ENCODE assay signal across 18 cellular contexts in genomic region chr19:5893296-5893903, GRCh38. TPM values are rescaled to one million over a fixed set of nuclear protein-coding genes. Genes with fewer than 3 reads are reported as not detected.
A peak's percentile ranks its signal among the peaks of the same experiment; 100 is the strongest.
DNase-seq lines count a peak whose midpoint lies in the region; ATAC-seq, FAIRE-seq and TF ChIP-seq lines count a peak whose summit lies in the region.
"Had no signal": no experiment of that assay in that cellular context is flagged by ENCODE, and none has a peak within 500 bp of the region (broad histone marks: within the 10 kb centered on the region; RNA-seq: fewer than 3 reads in every experiment).

No MANE protein-coding gene starts in this region.

- peaks cover 12% of the 10 kb centered on the region for H3K4me1 Mint-ChIP-seq in stimulated activated effector memory CD8-positive, alpha-beta T cell treated with anti-CD3 and anti-CD28 coated beads, Interleukin-12 subunit alpha, Interleukin-12 subunit beta, amount 100 ng/mL, for 72 hours
- peaks cover 8% of the 10 kb centered on the region for H3K4me1 Mint-ChIP-seq in HFFc6 (ENCODE audit: low read depth)

- H3K4me3 Mint-ChIP-seq in stimulated activated effector memory CD8-positive, alpha-beta T cell treated with anti-CD3 and anti-CD28 coated beads, Interleukin-12 subunit alpha, Interleukin-12 subunit beta, amount 100 ng/mL, for 72 hours, result no peak overlapping the region
- no peak overlapping the region for H3K4me3 Mint-ChIP-seq in HFFc6
- H3K4me3 Mint-ChIP-seq: CD8-positive, alpha-beta T cell had no signal

- in situ Hi-C loops in HepG2 (cut with HindIII; ENCODE audit: extremely low pct_ligation_motif_present, low pct_unique_long_range_greater_than_20kb), result loop anchor here (5.0 kb wide), 2 partner anchors 56 to 86 kb away; partner anchors contain the start of genes FUT6 and NRTN

- H3K4me1 ChIP-seq in right atrium auricular region (peaks cover 0 to 55% of the 10 kb centered on the region in 2 donors), RWPE2 (ENCODE audit: insufficient read depth, poor library complexity, severe bottlenecking) (no peaks in the 10 kb centered on the region), HepG2 (ENCODE audit: insufficient read depth, low read length) (peaks cover 43% of the 10 kb centered on the region)

- H3K4me3 ChIP-seq in right atrium auricular region (no peak overlapping the region), RWPE2 (ENCODE audit: severe bottlenecking) (no peak overlapping the region), HepG2 (replicated peaks in 1 of 3; ENCODE audit: insufficient read depth in 1 of 3, low read depth in 2 of 3, low read length in 3 of 3) (no peak overlapping the region)
- H3K4me3 ChIP-seq: BLaER1 treated with 17β-estradiol and CSF1 and Interleukin-3, amounts not matched to agents 10 nM and 100 nM; GM12878 had no signal

- TF ChIP-seq CTCF in right atrium auricular region (IDR thresholded peaks at IDR 0.05), result no peak
- no peak for TF ChIP-seq CTCF in RWPE2 (IDR thresholded peaks at IDR 0.05; ENCODE audit: poor library complexity, severe bottlenecking)
- TF ChIP-seq CTCF in HepG2 (CRISPR knock-in tag; IDR thresholded peaks at IDR 0.05), result no peak
- no peak for TF ChIP-seq CTCF in HFFc6 (IDR thresholded peaks at IDR 0.05)

- no peaks in the 10 kb centered on the region for H3K9me3 Mint-ChIP-seq in stimulated activated effector memory CD8-positive, alpha-beta T cell treated with anti-CD3 and anti-CD28 coated beads, Interleukin-12 subunit alpha, Interleukin-12 subunit beta, amount 100 ng/mL, for 72 hours
- no peaks in the 10 kb centered on the region for H3K9me3 Mint-ChIP-seq in HFFc6
- H3K9me3 Mint-ChIP-seq: CD8-positive, alpha-beta T cell had no signal

- H3K36me3 Mint-ChIP-seq in stimulated activated effector memory CD8-positive, alpha-beta T cell treated with anti-CD3 and anti-CD28 coated beads, Interleukin-12 subunit alpha, Interleukin-12 subunit beta, amount 100 ng/mL, for 72 hours, result peaks cover 27% of the 10 kb centered on the region
- H3K36me3 Mint-ChIP-seq in HFFc6 (ENCODE audit: low read depth), result no peaks in the 10 kb centered on the region

- TF ChIP-seq RAD21 in HepG2 (CRISPR knock-in tag; IDR thresholded peaks at IDR 0.05), result no peak

- H3K36me3 ChIP-seq in right atrium auricular region, result peaks cover 21% of the 10 kb centered on the region
- H3K36me3 ChIP-seq in RWPE2 (ENCODE audit: low read depth), result peaks cover 5% of the 10 kb centered on the region; the same call in 1 of the 2 replicates
- peaks cover 7 to 33% of the 10 kb centered on the region in 2 experiments; a peak in 4 of 5 replicates for H3K36me3 ChIP-seq in HepG2 (replicated peaks in 1 of 2; ENCODE audit: control insufficient read depth in 1 of 2, insufficient read depth in 2 of 2, low read length in 2 of 2)

- H3K79me2 ChIP-seq in HepG2 (ENCODE audit: insufficient read depth, low read length), result peaks cover 6% of the 10 kb centered on the region

- no peaks in the 10 kb centered on the region for H3K9me3 ChIP-seq in right atrium auricular region
- peaks cover 2% of the 10 kb centered on the region for H3K9me3 ChIP-seq in RWPE2 (ENCODE audit: severe bottlenecking)
- no peaks in the 10 kb centered on the region for H3K9me3 ChIP-seq in HepG2 (ENCODE audit: low read length)
- H3K9me3 ChIP-seq: BLaER1 treated with 17β-estradiol and CSF1 and Interleukin-3, amounts not matched to agents 10 nM and 100 nM had no signal

- H3K27me3 ChIP-seq in right atrium auricular region, result no peaks in the 10 kb centered on the region
- H3K27me3 ChIP-seq in RWPE2 (ENCODE audit: insufficient read depth, poor library complexity, severe bottlenecking), result no peaks in the 10 kb centered on the region
- no peaks in the 10 kb centered on the region for H3K27me3 ChIP-seq in HepG2 (ENCODE audit: control insufficient read depth in 1 of 2, insufficient read depth in 2 of 2, low read length in 2 of 2)
- H3K27me3 ChIP-seq: BLaER1 treated with 17β-estradiol and CSF1 and Interleukin-3, amounts not matched to agents 10 nM and 100 nM had no signal

- H3K4me2 ChIP-seq in HepG2 (ENCODE audit: low read depth, low read length), result no peak overlapping the region
- H3K4me2 ChIP-seq: BLaER1 treated with 17β-estradiol and CSF1 and Interleukin-3, amounts not matched to agents 10 nM and 100 nM had no signal

- H3K27me3 Mint-ChIP-seq in HFFc6 (ENCODE audit: insufficient read depth), result peaks cover 11% of the 10 kb centered on the region

- no peak overlapping the region for H3K27ac Mint-ChIP-seq in stimulated activated effector memory CD8-positive, alpha-beta T cell treated with anti-CD3 and anti-CD28 coated beads, Interleukin-12 subunit alpha, Interleukin-12 subunit beta, amount 100 ng/mL, for 72 hours
- H3K27ac Mint-ChIP-seq in HFFc6, result no peak overlapping the region
- H3K27ac Mint-ChIP-seq: CD8-positive, alpha-beta T cell had no signal

- intact Hi-C loops in left ventricle myocardium superior (cut with micrococcal nuclease), result no loop called here
- intact Hi-C loops in HepG2 (cut with micrococcal nuclease; ENCODE audit: unreplicated experiment), result no loop called here

- DNase-seq in right atrium auricular region (ENCODE audit: low spot score), result no peak
- DNase-seq in left ventricle myocardium superior, result no peak
- DNase-seq in RWPE2 (ENCODE audit: low spot score), result no peak
- DNase-seq in HepG2 (ENCODE audit: low spot score), result no peak
- DNase-seq in stimulated activated effector memory CD8-positive, alpha-beta T cell treated with anti-CD3 and anti-CD28 coated beads, Interleukin-12 subunit alpha, Interleukin-12 subunit beta, amount 100 ng/mL, for 72 hours (ENCODE audit: low spot score in 2 of 2), result no peak
- no peak for DNase-seq in HFFc6
- DNase-seq: CD8-positive, alpha-beta T cell; NCI-H1694 treated with DMSO at 0.1 percent for 48 hours; NK-92 treated with Interleukin-12 subunit alpha and Interleukin-12 subunit beta, amount 100 ng/mL, for 24 hours; SIG-M5 had no signal

- BruUV-seq in HepG2 (replicated peaks; lab: Mats Ljungman, UMichigan), result no TSS peak

- CTCF ChIA-PET in HepG2 (lab: Yijun Ruan, JAX; ENCODE audit: low intra/inter-chr PET ratio, low total read pairs), result interaction anchor here (1.4 to 3.9 kb wide), 3 partner anchors 70 to 99 kb away, joined by 4 to 71 read pairs (median 5); partner anchors contain the start of gene NRTN

- TF ChIP-seq EP300 in HepG2 (IDR thresholded peaks at IDR 0.05; ENCODE audit: low read depth in 2 of 2, low read length in 2 of 2) (no peak), HepG2 (CRISPR knock-in tag; IDR thresholded peaks at IDR 0.05; ENCODE audit: borderline replicate concordance) (no peak)

- H3K9ac ChIP-seq in HepG2 (ENCODE audit: insufficient read depth, low read depth, low read length), result no peak overlapping the region

- no peaks in the 10 kb centered on the region for H4K20me1 ChIP-seq in HepG2 (ENCODE audit: insufficient read depth, low read length)

- POLR2A ChIA-PET in HepG2 (lab: Yijun Ruan, JAX), result interaction anchor here (1.2 to 1.5 kb wide), 3 partner anchors 11 to 66 kb away, joined by 4 to 6 read pairs (median 5); partner anchors contain the start of gene FUT6

- H3K27ac ChIP-seq in right atrium auricular region, result peak overlapping the region; percentile 86 to 94
- H3K27ac ChIP-seq in RWPE2 (ENCODE audit: poor library complexity, severe bottlenecking), result no peak overlapping the region
- no peak overlapping the region for H3K27ac ChIP-seq in HepG2 (ENCODE audit: extremely low read length, insufficient read depth, low read length)
- H3K27ac ChIP-seq: BLaER1 treated with 17β-estradiol and CSF1 and Interleukin-3, amounts not matched to agents 10 nM and 100 nM had no signal

- 72% methylated on average over 13 of the region's 13 CpGs for WGBS in HepG2 (ENCODE audit: low lambda C conversion rate)

- no peak overlapping the region for H2AFZ ChIP-seq in HepG2 (ENCODE audit: low read length)

- FAIRE-seq in HepG2 (lab: Jason Lieb, UNC), result no peak
- FAIRE-seq: GM12878, GM18507, RCC 7860 had no signal

- no peak for TF ChIP-seq POLR2A in HepG2 (IDR thresholded peaks at IDR 0.05; ENCODE audit: insufficient read depth in 1 of 2, low read depth in 2 of 2, low read length in 2 of 2)

- ATAC-seq in left ventricle myocardium superior (no peak), RWPE2 (ENCODE audit: low read depth) (peak; percentile 7; the same call in 1 of the 3 replicates), HepG2 (0 out of 3 replicates have a peak, but pooled peaks have one; percentile 3), HG02642 (IDR thresholded peaks at IDR 0.05; ENCODE audit: poor library complexity, unreplicated experiment) (no peak)
- no peak for ATAC-seq in stimulated activated effector memory CD8-positive, alpha-beta T cell treated with anti-CD3 and anti-CD28 coated beads, Interleukin-12 subunit alpha, Interleukin-12 subunit beta, amount 100 ng/mL, for 72 hours

RNA-seq across cellular contexts. Expression of gene NDUFA11, which starts 10.2 kb away (rescaled TPM):
- total RNA-seq in right atrium auricular region, result 100 to 1,000 TPM; 368 to 648 TPM
- total RNA-seq in left ventricle myocardium superior, result 558 TPM
- total RNA-seq in HepG2 (2016; rRNA removed; fragmentation: Illumina TruSeq; extraction: Trizol), result 378 and 396 TPM in 2 replicates
- total RNA-seq in HepG2 (2016; cell fraction: cytosol; rRNA removed; fragmentation: Illumina TruSeq; extraction: Trizol; ENCODE audit: low read depth), result 206 and 277 TPM in 2 replicates
- 384 and 456 TPM in 2 replicates for total RNA-seq in HepG2 (2016; cell fraction: insoluble cytoplasmic fraction; rRNA removed; fragmentation: Illumina TruSeq; extraction: Trizol)
- total RNA-seq in HepG2 (2016; cell fraction: membrane; rRNA removed; fragmentation: Illumina TruSeq; extraction: Trizol), result 192 and 280 TPM in 2 replicates
- 124 and 130 TPM in 2 replicates for total RNA-seq in HepG2 (2016; cell fraction: nucleus; rRNA removed; fragmentation: Illumina TruSeq; extraction: Trizol)
- polyA plus RNA-seq in HepG2 (2011; rRNA removed), result 286 and 302 TPM in 2 replicates
- polyA plus RNA-seq in HepG2 (2011; cell fraction: cytosol; rRNA removed), result 407 and 879 TPM in 2 replicates
- 341 and 384 TPM in 2 replicates for polyA plus RNA-seq in HepG2 (2011; cell fraction: nucleus; rRNA removed)
- polyA plus RNA-seq in HepG2 (2012), result 182 and 188 TPM in 2 replicates
- polyA plus RNA-seq in HepG2 (2016; cell fraction: cytosol; fragmentation: Illumina TruSeq; extraction: Trizol; ENCODE audit: low read depth), result 245 and 314 TPM in 2 replicates
- 420 and 459 TPM in 2 replicates for polyA plus RNA-seq in HepG2 (2016; cell fraction: insoluble cytoplasmic fraction; fragmentation: Illumina TruSeq; extraction: Trizol; ENCODE audit: low read depth)
- polyA plus RNA-seq in HepG2 (2016; cell fraction: membrane; fragmentation: Illumina TruSeq; extraction: Trizol; ENCODE audit: low read depth), result 204 and 246 TPM in 2 replicates
- 232 and 235 TPM in 2 replicates for polyA plus RNA-seq in HepG2 (2016; cell fraction: nucleus; fragmentation: Illumina TruSeq; extraction: Trizol; ENCODE audit: insufficient read depth, low read depth)
- polyA minus RNA-seq in HepG2 (2011; rRNA and poly(A)+ RNA removed; ENCODE audit: low replicate concordance), result 32.1 and 88.3 TPM in 2 replicates
- polyA minus RNA-seq in HepG2 (2011; cell fraction: cytosol; rRNA and poly(A)+ RNA removed), result 38.6 and 41.0 TPM in 2 replicates
- 16.5 and 21.2 TPM in 2 replicates for polyA minus RNA-seq in HepG2 (2011; cell fraction: nucleus; rRNA and poly(A)+ RNA removed)
- total RNA-seq in HFFc6 (2021; fragmentation: NEBNext Ultra II Directional; extraction: Animal tissue kit (Norgen Biotek cat#: 25700)), result 100 to 1,000 TPM; 277 to 334 (median 300) TPM

RNA-seq across cellular contexts. Expression of gene VMAC, which starts 11.3 kb away (rescaled TPM):
- 1 to 10 TPM; 2.6 to 4.1 TPM for total RNA-seq in right atrium auricular region
- total RNA-seq in left ventricle myocardium superior, result 2.2 TPM
- total RNA-seq in HepG2 (2016; rRNA removed; fragmentation: Illumina TruSeq; extraction: Trizol), result 1.2 and 2.4 TPM in 2 replicates
- total RNA-seq in HepG2 (2016; cell fraction: cytosol; rRNA removed; fragmentation: Illumina TruSeq; extraction: Trizol; ENCODE audit: low read depth), result 1.2 and 2.0 TPM in 2 replicates
- 1.1 and 2.6 TPM in 2 replicates for total RNA-seq in HepG2 (2016; cell fraction: insoluble cytoplasmic fraction; rRNA removed; fragmentation: Illumina TruSeq; extraction: Trizol)
- 1.6 and 2.0 TPM in 2 replicates for total RNA-seq in HepG2 (2016; cell fraction: membrane; rRNA removed; fragmentation: Illumina TruSeq; extraction: Trizol)
- 2.4 and 2.8 TPM in 2 replicates for total RNA-seq in HepG2 (2016; cell fraction: nucleus; rRNA removed; fragmentation: Illumina TruSeq; extraction: Trizol)
- 2.4 and 3.1 TPM in 2 replicates for polyA plus RNA-seq in HepG2 (2011; rRNA removed)
- polyA plus RNA-seq in HepG2 (2011; cell fraction: cytosol; rRNA removed), result 1.3 and 1.9 TPM in 2 replicates
- 12.9 and 13.7 TPM in 2 replicates for polyA plus RNA-seq in HepG2 (2011; cell fraction: nucleus; rRNA removed)
- polyA plus RNA-seq in HepG2 (2012), result 0.61 and 1.0 TPM in 2 replicates
- 0.49 and 0.65 TPM in 2 replicates for polyA plus RNA-seq in HepG2 (2016; cell fraction: cytosol; fragmentation: Illumina TruSeq; extraction: Trizol; ENCODE audit: low read depth)
- 0.78 and 1.4 TPM in 2 replicates for polyA plus RNA-seq in HepG2 (2016; cell fraction: insoluble cytoplasmic fraction; fragmentation: Illumina TruSeq; extraction: Trizol; ENCODE audit: low read depth)
- 0.82 and 0.91 TPM in 2 replicates for polyA plus RNA-seq in HepG2 (2016; cell fraction: membrane; fragmentation: Illumina TruSeq; extraction: Trizol; ENCODE audit: low read depth)
- polyA plus RNA-seq in HepG2 (2016; cell fraction: nucleus; fragmentation: Illumina TruSeq; extraction: Trizol; ENCODE audit: insufficient read depth, low read depth), result 4.8 and 5.0 TPM in 2 replicates
- 0.33 and 2.8 TPM in 2 replicates for polyA minus RNA-seq in HepG2 (2011; rRNA and poly(A)+ RNA removed; ENCODE audit: low replicate concordance)
- polyA minus RNA-seq in HepG2 (2011; cell fraction: cytosol; rRNA and poly(A)+ RNA removed), result 0.59 and 1.2 TPM in 2 replicates
- polyA minus RNA-seq in HepG2 (2011; cell fraction: nucleus; rRNA and poly(A)+ RNA removed), result 3.7 and 4.2 TPM in 2 replicates
- total RNA-seq in HFFc6 (2021; fragmentation: NEBNext Ultra II Directional; extraction: Animal tissue kit (Norgen Biotek cat#: 25700)), result 1 to 10 TPM; 1.8 to 2.4 (median 1.9) TPM

RNA-seq across cellular contexts. Expression of gene CAPS, which starts 20.7 kb away (rescaled TPM):
- total RNA-seq in right atrium auricular region (1 to 10 TPM; 4.5 to 7.3 TPM), left ventricle myocardium superior (4.1 TPM), HepG2 (2016; rRNA removed; fragmentation: Illumina TruSeq; extraction: Trizol) (1.7 and 3.1 TPM in 2 replicates)
- total RNA-seq in HepG2 (2016; cell fraction: cytosol; rRNA removed; fragmentation: Illumina TruSeq; extraction: Trizol; ENCODE audit: low read depth), result 0.40 and 0.53 TPM in 2 replicates
- total RNA-seq in HepG2 (2016; cell fraction: insoluble cytoplasmic fraction; rRNA removed; fragmentation: Illumina TruSeq; extraction: Trizol), result 1.1 and 3.0 TPM in 2 replicates
- total RNA-seq in HepG2 (2016; cell fraction: membrane; rRNA removed; fragmentation: Illumina TruSeq; extraction: Trizol), result 1.2 and 1.4 TPM in 2 replicates
- total RNA-seq in HepG2 (2016; cell fraction: nucleus; rRNA removed; fragmentation: Illumina TruSeq; extraction: Trizol), result 2.6 and 2.9 TPM in 2 replicates
- polyA plus RNA-seq in HepG2 (2011; rRNA removed), result 3.1 and 4.5 TPM in 2 replicates
- 2.9 and 3.5 TPM in 2 replicates for polyA plus RNA-seq in HepG2 (2011; cell fraction: cytosol; rRNA removed)
- polyA plus RNA-seq in HepG2 (2011; cell fraction: nucleus; rRNA removed), result 19.5 and 22.9 TPM in 2 replicates
- polyA plus RNA-seq in HepG2 (2012), result 1.8 and 1.9 TPM in 2 replicates
- polyA plus RNA-seq in HepG2 (2016; cell fraction: cytosol; fragmentation: Illumina TruSeq; extraction: Trizol; ENCODE audit: low read depth), result 0.40 and 0.43 TPM in 2 replicates
- polyA plus RNA-seq in HepG2 (2016; cell fraction: insoluble cytoplasmic fraction; fragmentation: Illumina TruSeq; extraction: Trizol; ENCODE audit: low read depth), result 1.1 and 1.4 TPM in 2 replicates
- polyA plus RNA-seq in HepG2 (2016; cell fraction: membrane; fragmentation: Illumina TruSeq; extraction: Trizol; ENCODE audit: low read depth), result 0.61 and 0.87 TPM in 2 replicates
- 10.1 and 13.8 TPM in 2 replicates for polyA plus RNA-seq in HepG2 (2016; cell fraction: nucleus; fragmentation: Illumina TruSeq; extraction: Trizol; ENCODE audit: insufficient read depth, low read depth)
- polyA minus RNA-seq in HepG2 (2011; rRNA and poly(A)+ RNA removed; ENCODE audit: low replicate concordance), result 0.28 and 3.1 TPM in 2 replicates
- polyA minus RNA-seq in HepG2 (2011; cell fraction: cytosol; rRNA and poly(A)+ RNA removed), result 0.40 and 1.1 TPM in 2 replicates
- 3.0 and 3.1 TPM in 2 replicates for polyA minus RNA-seq in HepG2 (2011; cell fraction: nucleus; rRNA and poly(A)+ RNA removed)
- total RNA-seq in HFFc6 (2021; fragmentation: NEBNext Ultra II Directional; extraction: Animal tissue kit (Norgen Biotek cat#: 25700)), result 1 to 10 TPM; 2.2 to 2.7 (median 2.3) TPM

RNA-seq across cellular contexts. Expression of gene FUT5, which starts 23.1 kb away (rescaled TPM):
- not detected for total RNA-seq in right atrium auricular region
- total RNA-seq in left ventricle myocardium superior, result not detected
- not detected in 2 replicates for total RNA-seq in HepG2 (2016; rRNA removed; fragmentation: Illumina TruSeq; extraction: Trizol)
- total RNA-seq in HepG2 (2016; cell fraction: cytosol; rRNA removed; fragmentation: Illumina TruSeq; extraction: Trizol; ENCODE audit: low read depth), result not detected in 2 replicates
- not detected in 2 replicates for total RNA-seq in HepG2 (2016; cell fraction: insoluble cytoplasmic fraction; rRNA removed; fragmentation: Illumina TruSeq; extraction: Trizol)
- total RNA-seq in HepG2 (2016; cell fraction: membrane; rRNA removed; fragmentation: Illumina TruSeq; extraction: Trizol), result not detected in 2 replicates
- total RNA-seq in HepG2 (2016; cell fraction: nucleus; rRNA removed; fragmentation: Illumina TruSeq; extraction: Trizol), result not detected in 2 replicates
- polyA plus RNA-seq in HepG2 (2011; rRNA removed), result 0.03 and 0.10 TPM in 2 replicates
- 0.03 and 0.05 TPM in 2 replicates for polyA plus RNA-seq in HepG2 (2011; cell fraction: cytosol; rRNA removed)
- polyA plus RNA-seq in HepG2 (2011; cell fraction: nucleus; rRNA removed), result 0.45 and 0.69 TPM in 2 replicates
- 0.35 TPM in 1 of 2 replicates, not detected in the other for polyA plus RNA-seq in HepG2 (2012)
- polyA plus RNA-seq in HepG2 (2016; cell fraction: cytosol; fragmentation: Illumina TruSeq; extraction: Trizol; ENCODE audit: low read depth), result not detected in 2 replicates
- polyA plus RNA-seq in HepG2 (2016; cell fraction: insoluble cytoplasmic fraction; fragmentation: Illumina TruSeq; extraction: Trizol; ENCODE audit: low read depth), result not detected in 2 replicates
- not detected in 2 replicates for polyA plus RNA-seq in HepG2 (2016; cell fraction: membrane; fragmentation: Illumina TruSeq; extraction: Trizol; ENCODE audit: low read depth)
- polyA plus RNA-seq in HepG2 (2016; cell fraction: nucleus; fragmentation: Illumina TruSeq; extraction: Trizol; ENCODE audit: insufficient read depth, low read depth), result 0.32 TPM in 1 of 2 replicates, not detected in the other
- 0.08 and 0.14 TPM in 2 replicates for polyA minus RNA-seq in HepG2 (2011; rRNA and poly(A)+ RNA removed; ENCODE audit: low replicate concordance)
- not detected in 2 replicates for polyA minus RNA-seq in HepG2 (2011; cell fraction: cytosol; rRNA and poly(A)+ RNA removed)
- polyA minus RNA-seq in HepG2 (2011; cell fraction: nucleus; rRNA and poly(A)+ RNA removed), result 1.1 and 1.4 TPM in 2 replicates
- total RNA-seq in HFFc6 (2021; fragmentation: NEBNext Ultra II Directional; extraction: Animal tissue kit (Norgen Biotek cat#: 25700)), result not detected
- total RNA-seq: Calu3, GM12878, H7, NCI-H460 had no signal
- polyA plus RNA-seq: GM12878 had no signal

RNA-seq across cellular contexts. Expression of gene FUT3, which starts 42.2 kb away (rescaled TPM):
- not detected for total RNA-seq in right atrium auricular region
- total RNA-seq in left ventricle myocardium superior, result not detected
- 0.20 and 0.53 TPM in 2 replicates for total RNA-seq in HepG2 (2016; rRNA removed; fragmentation: Illumina TruSeq; extraction: Trizol)
- 0.10 TPM in 1 of 2 replicates, not detected in the other for total RNA-seq in HepG2 (2016; cell fraction: cytosol; rRNA removed; fragmentation: Illumina TruSeq; extraction: Trizol; ENCODE audit: low read depth)
- 0.39 TPM in 1 of 2 replicates, not detected in the other for total RNA-seq in HepG2 (2016; cell fraction: insoluble cytoplasmic fraction; rRNA removed; fragmentation: Illumina TruSeq; extraction: Trizol)
- total RNA-seq in HepG2 (2016; cell fraction: membrane; rRNA removed; fragmentation: Illumina TruSeq; extraction: Trizol), result 0.14 and 0.15 TPM in 2 replicates
- total RNA-seq in HepG2 (2016; cell fraction: nucleus; rRNA removed; fragmentation: Illumina TruSeq; extraction: Trizol), result 0.34 TPM in 1 of 2 replicates, not detected in the other
- 1.1 and 1.6 TPM in 2 replicates for polyA plus RNA-seq in HepG2 (2011; rRNA removed)
- 0.74 and 0.86 TPM in 2 replicates for polyA plus RNA-seq in HepG2 (2011; cell fraction: cytosol; rRNA removed)
- 0.96 and 1.5 TPM in 2 replicates for polyA plus RNA-seq in HepG2 (2011; cell fraction: nucleus; rRNA removed)
- 0.52 and 2.4 TPM in 2 replicates for polyA plus RNA-seq in HepG2 (2012)
- polyA plus RNA-seq in HepG2 (2016; cell fraction: cytosol; fragmentation: Illumina TruSeq; extraction: Trizol; ENCODE audit: low read depth), result 0.07 TPM in 1 of 2 replicates, not detected in the other
- 0.12 and 0.23 TPM in 2 replicates for polyA plus RNA-seq in HepG2 (2016; cell fraction: insoluble cytoplasmic fraction; fragmentation: Illumina TruSeq; extraction: Trizol; ENCODE audit: low read depth)
- polyA plus RNA-seq in HepG2 (2016; cell fraction: membrane; fragmentation: Illumina TruSeq; extraction: Trizol; ENCODE audit: low read depth), result 0.17 TPM in 1 of 2 replicates, not detected in the other
- 0.57 and 0.83 TPM in 2 replicates for polyA plus RNA-seq in HepG2 (2016; cell fraction: nucleus; fragmentation: Illumina TruSeq; extraction: Trizol; ENCODE audit: insufficient read depth, low read depth)
- polyA minus RNA-seq in HepG2 (2011; rRNA and poly(A)+ RNA removed; ENCODE audit: low replicate concordance), result 0.80 TPM in 1 of 2 replicates, not detected in the other
- 0.69 TPM in 1 of 2 replicates, not detected in the other for polyA minus RNA-seq in HepG2 (2011; cell fraction: cytosol; rRNA and poly(A)+ RNA removed)
- 0.26 and 2.9 TPM in 2 replicates for polyA minus RNA-seq in HepG2 (2011; cell fraction: nucleus; rRNA and poly(A)+ RNA removed)
- not detected for total RNA-seq in HFFc6 (2021; fragmentation: NEBNext Ultra II Directional; extraction: Animal tissue kit (Norgen Biotek cat#: 25700))
- total RNA-seq: H7, NCI-H460 had no signal

Comparison
In these comparisons a context has a peak if more than half of its experiments do, and no peak if none do; other contexts are left out.
1. H3K27ac ChIP-seq: peak in right atrium auricular region (2 of 2); none in RWPE2 (single experiment) and HepG2 (single experiment).
2. ATAC-seq: peak in RWPE2 (single experiment) and HepG2 (single experiment); none in left ventricle myocardium superior (single experiment), stimulated activated effector memory CD8-positive, alpha-beta T cell treated with anti-CD3 and anti-CD28 coated beads, Interleukin-12 subunit alpha, Interleukin-12 subunit beta, amount 100 ng/mL, for 72 hours (single experiment) and HG02642 (single experiment).